ENCODE assay signal across 22 cellular contexts in genomic region chr13:113936566-113936965, GRCh38. TPM values are rescaled to one million over a fixed set of nuclear protein-coding genes. Genes with fewer than 3 reads are reported as not detected.
DNase-seq lines count a peak whose midpoint lies in the region; ATAC-seq and TF ChIP-seq lines count a peak whose summit lies in the region.
"Had no signal": no experiment of that assay in that cellular context is flagged by ENCODE, and none has a peak within 500 bp of the region (broad histone marks: within the 10 kb centered on the region; RNA-seq: fewer than 3 reads in every experiment).

No MANE protein-coding gene starts in this region.

- DNase-seq in RWPE2 (ENCODE audit: low spot score) (peak; percentile 20), chondrocyte (ENCODE audit: low spot score) (peak; percentile 35), osteocyte (ENCODE audit: extremely low spot score, unreplicated experiment) (no peak), tibial artery (no peak), glomerular visceral epithelial cell (ENCODE audit: extremely low spot score) (no peak)
- DNase-seq in activated naive CD4-positive, alpha-beta T cell treated with anti-CD3 and anti-CD28 coated beads for 36 hours = no peak
- DNase-seq: Caco-2; CD4-positive, alpha-beta T cell; DMS 273 treated with DMSO at 0.1 percent for 48 hours; GOT3; HCEC 1CT; MV-4-11; NCI-H1105 treated with DMSO at 0.1 percent for 48 hours; NCI-H2029 treated with DMSO at 0.1 percent for 48 hours; NCI-H226; NCI-H510A treated with DMSO at 0.1 percent for 48 hours; NCI-H748 treated with DMSO at 0.1 percent for 48 hours; NK-92 treated with Interleukin-12 subunit alpha and Interleukin-12 subunit beta, amount 100 ng/mL, for 24 hours; SJCRH30 had no signal

- H3K4me3 Mint-ChIP-seq in chondrocyte (ENCODE audit: unreplicated experiment) (no peak overlapping the region), osteocyte (ENCODE audit: unreplicated experiment) (no peak overlapping the region)
- no peak overlapping the region for H3K4me3 Mint-ChIP-seq in activated naive CD4-positive, alpha-beta T cell treated with anti-CD3 and anti-CD28 coated beads for 36 hours
- H3K4me3 Mint-ChIP-seq: CD4-positive, alpha-beta T cell had no signal

- H3K27ac Mint-ChIP-seq in chondrocyte (ENCODE audit: unreplicated experiment) (no peak overlapping the region), osteocyte (ENCODE audit: unreplicated experiment) (peak overlapping the region; percentile 56)
- no peak overlapping the region for H3K27ac Mint-ChIP-seq in activated naive CD4-positive, alpha-beta T cell treated with anti-CD3 and anti-CD28 coated beads for 36 hours
- H3K27ac Mint-ChIP-seq: CD4-positive, alpha-beta T cell had no signal

- peaks cover 16% of the 10 kb centered on the region for H3K4me1 Mint-ChIP-seq in chondrocyte (ENCODE audit: low read depth)
- peaks cover 16% of the 10 kb centered on the region for H3K4me1 Mint-ChIP-seq in osteocyte (ENCODE audit: unreplicated experiment)
- no peaks in the 10 kb centered on the region for H3K4me1 Mint-ChIP-seq in activated naive CD4-positive, alpha-beta T cell treated with anti-CD3 and anti-CD28 coated beads for 36 hours (ENCODE audit: low read depth)

- no peaks in the 10 kb centered on the region for H3K27me3 ChIP-seq in RWPE2 (ENCODE audit: insufficient read depth, poor library complexity, severe bottlenecking)
- no peaks in the 10 kb centered on the region for H3K27me3 ChIP-seq in tibial artery

- no peak for ATAC-seq in RWPE2 (ENCODE audit: low read depth)
- no peak for ATAC-seq in GM18502 (IDR thresholded peaks at IDR 0.05; ENCODE audit: poor library complexity, unreplicated experiment)
- ATAC-seq: GM12878 had no signal

- H3K27ac ChIP-seq in RWPE2 (ENCODE audit: poor library complexity, severe bottlenecking) = no peak overlapping the region
- peak overlapping the region; percentile 81 to 87 for H3K27ac ChIP-seq in tibial artery
- H3K27ac ChIP-seq: KMS-11, SJCRH30 had no signal

- peaks cover 3% of the 10 kb centered on the region for H3K9me3 Mint-ChIP-seq in chondrocyte (ENCODE audit: low read depth)
- H3K9me3 Mint-ChIP-seq in osteocyte (ENCODE audit: unreplicated experiment) = peaks cover 4% of the 10 kb centered on the region
- no peaks in the 10 kb centered on the region for H3K9me3 Mint-ChIP-seq in activated naive CD4-positive, alpha-beta T cell treated with anti-CD3 and anti-CD28 coated beads for 36 hours
- H3K9me3 Mint-ChIP-seq: CD4-positive, alpha-beta T cell had no signal

- H3K36me3 Mint-ChIP-seq in chondrocyte (ENCODE audit: low read depth) (no peaks in the 10 kb centered on the region), osteocyte (ENCODE audit: unreplicated experiment) (no peaks in the 10 kb centered on the region)
- H3K36me3 Mint-ChIP-seq in activated naive CD4-positive, alpha-beta T cell treated with anti-CD3 and anti-CD28 coated beads for 36 hours (ENCODE audit: low read depth) = no peaks in the 10 kb centered on the region

- H3K4me1 ChIP-seq in RWPE2 (ENCODE audit: insufficient read depth, poor library complexity, severe bottlenecking) (peaks cover under 1% of the 10 kb centered on the region), tibial artery (peaks cover 0 to 19% (median 14%) of the 10 kb centered on the region in 4 donors)

- H3K27me3 Mint-ChIP-seq in chondrocyte (ENCODE audit: low read depth) (no peaks in the 10 kb centered on the region), osteocyte (ENCODE audit: unreplicated experiment) (no peaks in the 10 kb centered on the region)
- H3K27me3 Mint-ChIP-seq in activated naive CD4-positive, alpha-beta T cell treated with anti-CD3 and anti-CD28 coated beads for 36 hours (ENCODE audit: low read depth) = no peaks in the 10 kb centered on the region
- H3K27me3 Mint-ChIP-seq: CD4-positive, alpha-beta T cell had no signal

- intact Hi-C loops in tibial artery (cut with DNase I; ENCODE audit: low total_unique reads) = no loop called here
- intact Hi-C loops in activated naive CD4-positive, alpha-beta T cell treated with anti-CD3 and anti-CD28 coated beads for 36 hours (cut with micrococcal nuclease) = no loop called here

- H3K9me3 ChIP-seq in RWPE2 (ENCODE audit: severe bottlenecking) = no peaks in the 10 kb centered on the region
- no peaks in the 10 kb centered on the region for H3K9me3 ChIP-seq in tibial artery
- H3K9me3 ChIP-seq: Caco-2, SJCRH30 had no signal

- no peaks in the 10 kb centered on the region for H3K36me3 ChIP-seq in RWPE2 (ENCODE audit: low read depth)
- no peaks in the 10 kb centered on the region for H3K36me3 ChIP-seq in tibial artery
- H3K36me3 ChIP-seq: SJCRH30 had no signal

- CTCF ChIA-PET in activated naive CD4-positive, alpha-beta T cell treated with anti-CD3 and anti-CD28 coated beads for 36 hours (lab: Charles Lee) = interaction anchor here (0.8 kb wide), 1 partner anchor 24 kb away, joined by 3 read pairs; no protein-coding TSS in a partner anchor

- H3K4me3 ChIP-seq in RWPE2 (ENCODE audit: severe bottlenecking) = no peak overlapping the region
- no peak overlapping the region for H3K4me3 ChIP-seq in tibial artery
- H3K4me3 ChIP-seq: GM12878, SJCRH30 had no signal

- no peak for TF ChIP-seq CTCF in RWPE2 (IDR thresholded peaks at IDR 0.05; ENCODE audit: poor library complexity, severe bottlenecking)
- no peak for TF ChIP-seq CTCF in chondrocyte (IDR thresholded peaks at IDR 0.05)
- no peak for TF ChIP-seq CTCF in osteocyte (IDR thresholded peaks at IDR 0.05)
- TF ChIP-seq CTCF in tibial artery (IDR thresholded peaks at IDR 0.05) = no peak

RNA-seq across cellular contexts. Expression of gene C13orf46, which starts 37.3 kb away (rescaled TPM):
- 1.7 to 2.2 TPM (median 2.0 TPM) in 3 replicates for total RNA-seq in chondrocyte
- 2.4 and 2.9 TPM in 2 replicates for total RNA-seq in osteocyte
- 1 to 10 TPM; 1.7 to 1.8 TPM for total RNA-seq in activated naive CD4-positive, alpha-beta T cell treated with anti-CD3 and anti-CD28 coated beads for 36 hours
- total RNA-seq: Caco-2 had no signal

Comparison
In these comparisons a context has a peak if more than half of its experiments do, and no peak if none do; other contexts are left out.
1. DNase-seq: peak in RWPE2 (single experiment) and chondrocyte (single experiment); none in osteocyte (single experiment), tibial artery (0 of 2), glomerular visceral epithelial cell (single experiment) and activated naive CD4-positive, alpha-beta T cell treated with anti-CD3 and anti-CD28 coated beads for 36 hours (single experiment).